In genomic region chr4:6686104-6686787, GRCh38 we compare ENCODE assay signal across 1 cellular context.
TF ChIP-seq lines count a peak whose summit lies in the region.

No MANE protein-coding gene starts in this region.

TF ChIP-seq in GM23338, 12 proteins besides CTCF, POLR2A, EP300 and RAD21 (continued from another document):
- TF ChIP-seq REST (IDR thresholded peaks at IDR 0.05; ENCODE audit: unreplicated experiment) = no peak
- TF ChIP-seq ZNF331 (CRISPR knock-in tag; IDR thresholded peaks at IDR 0.05; ENCODE audit: low read depth) = no peak
- TF ChIP-seq NANOG (IDR thresholded peaks at IDR 0.05; ENCODE audit: borderline replicate concordance) = no peak
- no peak for TF ChIP-seq STAT1 (IDR thresholded peaks at IDR 0.05; ENCODE audit: unreplicated experiment)
- TF ChIP-seq, protein P1, sequence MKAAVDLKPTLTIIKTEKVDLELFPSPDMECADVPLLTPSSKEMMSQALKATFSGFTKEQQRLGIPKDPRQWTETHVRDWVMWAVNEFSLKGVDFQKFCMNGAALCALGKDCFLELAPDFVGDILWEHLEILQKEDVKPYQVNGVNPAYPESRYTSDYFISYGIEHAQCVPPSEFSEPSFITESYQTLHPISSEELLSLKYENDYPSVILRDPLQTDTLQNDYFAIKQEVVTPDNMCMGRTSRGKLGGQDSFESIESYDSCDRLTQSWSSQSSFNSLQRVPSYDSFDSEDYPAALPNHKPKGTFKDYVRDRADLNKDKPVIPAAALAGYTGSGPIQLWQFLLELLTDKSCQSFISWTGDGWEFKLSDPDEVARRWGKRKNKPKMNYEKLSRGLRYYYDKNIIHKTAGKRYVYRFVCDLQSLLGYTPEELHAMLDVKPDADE (IDR thresholded peaks at IDR 0.05) = no peak
- TF ChIP-seq CREB1 (CRISPR knock-in tag; IDR thresholded peaks at IDR 0.05; ENCODE audit: low read depth) = no peak
- TF ChIP-seq JUNB (IDR thresholded peaks at IDR 0.05; ENCODE audit: unreplicated experiment) = no peak
- no peak for TF ChIP-seq EZH2phosphoT487 (IDR thresholded peaks at IDR 0.05; ENCODE audit: unreplicated experiment)
- TF ChIP-seq ZNF114 (CRISPR knock-in tag; IDR thresholded peaks at IDR 0.05) = no peak
- no peak for TF ChIP-seq EZH2 (IDR thresholded peaks at IDR 0.05; ENCODE audit: low read depth, unreplicated experiment)
- no peak for TF ChIP-seq ZNF462 (CRISPR knock-in tag; IDR thresholded peaks at IDR 0.05)
